ENCODE assay signal across 22 cellular contexts in the genomic region with DNA sequence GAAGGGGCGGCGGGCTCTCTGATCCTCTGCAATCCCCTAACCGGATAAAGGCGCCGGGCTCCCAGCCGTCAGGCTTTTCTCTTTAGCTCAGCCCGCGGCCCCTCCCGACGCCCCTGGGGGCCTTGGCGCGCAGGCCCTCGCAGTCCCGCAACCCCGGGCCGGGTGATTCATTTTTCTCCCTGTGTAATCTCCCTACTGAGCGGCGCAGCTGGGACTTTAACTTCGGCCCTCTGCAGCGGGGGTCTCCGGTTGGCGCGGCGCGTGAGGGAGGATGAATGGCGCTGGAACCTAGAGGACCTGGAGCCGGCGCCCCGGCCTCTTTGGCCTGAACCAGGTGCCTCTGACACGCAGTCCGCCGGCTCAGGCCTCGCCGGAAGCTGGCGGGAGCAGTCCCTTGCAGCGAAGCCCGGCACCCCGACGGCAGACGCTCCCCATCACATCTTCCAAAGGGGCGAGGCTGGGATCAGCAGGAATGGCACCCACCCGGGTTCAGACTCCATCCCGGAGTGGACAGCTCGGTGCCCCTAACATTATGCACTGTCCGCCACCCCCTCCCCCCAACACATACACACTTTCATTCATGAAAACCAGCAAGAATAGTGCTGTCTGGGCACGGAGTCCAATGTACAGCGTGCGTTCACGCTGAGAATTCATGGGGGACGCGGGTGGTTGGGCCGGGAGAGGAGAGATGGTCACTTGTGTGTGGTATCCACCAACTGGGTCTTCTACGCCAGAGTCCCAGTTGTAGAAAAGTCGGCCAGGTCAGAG. TPM values are rescaled to one million over a fixed set of nuclear protein-coding genes. Genes with fewer than 3 reads are reported as not detected.
DNase-seq lines count a peak whose midpoint lies in the region; ATAC-seq and TF ChIP-seq lines count a peak whose summit lies in the region.
"Had no signal": no experiment of that assay in that cellular context is flagged by ENCODE, and none has a peak within 500 bp of the region (broad histone marks: within the 10 kb centered on the region; RNA-seq: fewer than 3 reads in every experiment).

No MANE protein-coding gene starts in this region.

- H3K4me3 Mint-ChIP-seq in progenitor cell of endocrine pancreas (ENCODE audit: low read depth): peak overlapping the region; percentile 45
- H3K4me3 Mint-ChIP-seq in effector memory CD8-positive, alpha-beta T cell: peak overlapping the region in 1 of 2 donors; percentile 26

- H2AFZ ChIP-seq in hepatocyte: no peak overlapping the region

- H3K27ac Mint-ChIP-seq in progenitor cell of endocrine pancreas: peak overlapping the region; percentile 83
- H3K27ac Mint-ChIP-seq in effector memory CD8-positive, alpha-beta T cell: no peak overlapping the region
- H3K27ac Mint-ChIP-seq: CD4-positive, CD25-positive, alpha-beta regulatory T cell had no signal

- H3K9me3 ChIP-seq in RWPE2 (ENCODE audit: severe bottlenecking) (no peaks in the 10 kb centered on the region), hepatocyte (ENCODE audit: low read depth) (no peaks in the 10 kb centered on the region)

- H4K20me1 ChIP-seq in hepatocyte (ENCODE audit: insufficient read depth, poor library complexity, severe bottlenecking): no peaks in the 10 kb centered on the region

- no peaks in the 10 kb centered on the region for H3K79me2 ChIP-seq in hepatocyte

- peaks cover 5% of the 10 kb centered on the region for H3K4me1 Mint-ChIP-seq in progenitor cell of endocrine pancreas (ENCODE audit: low read depth)
- H3K4me1 Mint-ChIP-seq in effector memory CD8-positive, alpha-beta T cell (ENCODE audit: low read depth in 2 of 2): peaks cover 7 to 13% of the 10 kb centered on the region in 2 donors

- H3K27me3 Mint-ChIP-seq in progenitor cell of endocrine pancreas: peaks cover 80% of the 10 kb centered on the region
- peaks cover 87 to 92% of the 10 kb centered on the region in 2 donors for H3K27me3 Mint-ChIP-seq in effector memory CD8-positive, alpha-beta T cell

- DNase-seq in NCI-H146 (lab: John Stamatoyannopoulos, UW) (peak; percentile 18), NCI-H146 treated with DMSO at 0.1 percent for 48 hours (lab: John Stamatoyannopoulos, UW; ENCODE audit: unreplicated experiment) (no peak), RWPE2 (ENCODE audit: low spot score) (no peak), hepatocyte (ENCODE audit: low spot score) (no peak), progenitor cell of endocrine pancreas (ENCODE audit: low spot score, unreplicated experiment) (no peak), kidney glomerular epithelial cell (lab: John Stamatoyannopoulos, UW) (no peak)
- DNase-seq in activated CD8-positive, alpha-beta memory T cell treated with anti-CD3 and anti-CD28 coated beads, Interleukin-2, amount 50 U/mL, for 48 hours: no peak
- no peak for DNase-seq in effector memory CD8-positive, alpha-beta T cell
- DNase-seq: 8988T; activated CD8-positive, alpha-beta memory T cell treated with anti-CD3 and anti-CD28 coated beads for 24 hours; activated effector memory CD4-positive, alpha-beta T cell treated with anti-CD3 and anti-CD28 coated beads, Interleukin-2, amount 50 U/mL, for 16 hours; brain microvascular endothelial cell; CD4-positive, CD25-positive, alpha-beta regulatory T cell; effector CD4-positive, alpha-beta T cell; foreskin melanocyte; NCI-H2107; SHP77 treated with DMSO at 0.1 percent for 48 hours; stimulated activated CD4-positive, alpha-beta T cell treated with anti-CD3 and anti-CD28 coated beads, Interleukin-4, amount 100 ng/mL, for 4 hours had no signal

- peak overlapping the region; percentile 88 for H3K4me2 ChIP-seq in hepatocyte

- TF ChIP-seq CTCF in RWPE2 (IDR thresholded peaks at IDR 0.05; ENCODE audit: poor library complexity, severe bottlenecking): no peak
- no peak for TF ChIP-seq CTCF in hepatocyte (IDR thresholded peaks at IDR 0.05; ENCODE audit: poor library complexity)
- TF ChIP-seq CTCF in progenitor cell of endocrine pancreas (IDR thresholded peaks at IDR 0.05; ENCODE audit: unreplicated experiment): no peak

- H3K27ac ChIP-seq in RWPE2 (ENCODE audit: poor library complexity, severe bottlenecking) (no peak overlapping the region), hepatocyte (no peak overlapping the region)
- H3K27ac ChIP-seq: brain microvascular endothelial cell had no signal

- H3K4me1 ChIP-seq in RWPE2 (ENCODE audit: insufficient read depth, poor library complexity, severe bottlenecking) (no peaks in the 10 kb centered on the region), hepatocyte (ENCODE audit: insufficient read depth) (peaks cover 3% of the 10 kb centered on the region)

- peak; percentile 23; the same call in 1 of the 3 replicates for ATAC-seq in RWPE2 (ENCODE audit: low read depth)
- ATAC-seq in effector memory CD8-positive, alpha-beta T cell (replicated peaks): no peak

- H3K9me3 Mint-ChIP-seq in progenitor cell of endocrine pancreas (ENCODE audit: low read depth): peaks cover 3% of the 10 kb centered on the region
- no peaks in the 10 kb centered on the region for H3K9me3 Mint-ChIP-seq in effector memory CD8-positive, alpha-beta T cell

- no peaks in the 10 kb centered on the region for H3K9me2 ChIP-seq in hepatocyte (replicated peaks; ENCODE audit: insufficient read depth)

- H3K4me3 ChIP-seq in RWPE2 (ENCODE audit: severe bottlenecking) (no peak overlapping the region), hepatocyte (no peak overlapping the region)

- no peaks in the 10 kb centered on the region for H3K36me3 ChIP-seq in RWPE2 (ENCODE audit: low read depth)
- H3K36me3 ChIP-seq in hepatocyte (replicated peaks; ENCODE audit: insufficient read depth, low read depth): no peaks in the 10 kb centered on the region
- H3K36me3 ChIP-seq: brain microvascular endothelial cell had no signal

- H3K36me3 Mint-ChIP-seq in progenitor cell of endocrine pancreas (ENCODE audit: insufficient read depth): no peaks in the 10 kb centered on the region
- H3K36me3 Mint-ChIP-seq in effector memory CD8-positive, alpha-beta T cell (ENCODE audit: insufficient read depth): no peaks in the 10 kb centered on the region
- H3K36me3 Mint-ChIP-seq: CD4-positive, CD25-positive, alpha-beta regulatory T cell had no signal

- H3K27me3 ChIP-seq in RWPE2 (ENCODE audit: insufficient read depth, poor library complexity, severe bottlenecking): peaks cover 77% of the 10 kb centered on the region
- peaks cover 88% of the 10 kb centered on the region for H3K27me3 ChIP-seq in hepatocyte

- 13% methylated on average over 47 of the region's 54 CpGs for WGBS in hepatocyte (ENCODE audit: low lambda C conversion rate, missing lambda C conversion rate)

RNA-seq across cellular contexts. Expression of gene CNGA3, which starts 1.2 kb away (rescaled TPM):
- 0.04 and 0.13 TPM in 2 replicates for total RNA-seq in hepatocyte
- polyA plus RNA-seq in hepatocyte: not detected in 2 replicates
- total RNA-seq in progenitor cell of endocrine pancreas: 5.3 and 5.5 TPM in 2 replicates
- total RNA-seq: CD4-positive, CD25-positive, alpha-beta regulatory T cell; G401; M059J; myocyte; right cardiac atrium had no signal
- polyA plus RNA-seq: CD4-positive, CD25-positive, alpha-beta regulatory T cell; right cardiac atrium had no signal
